14 cellular contexts compared by ENCODE assay signal in the genomic region with DNA sequence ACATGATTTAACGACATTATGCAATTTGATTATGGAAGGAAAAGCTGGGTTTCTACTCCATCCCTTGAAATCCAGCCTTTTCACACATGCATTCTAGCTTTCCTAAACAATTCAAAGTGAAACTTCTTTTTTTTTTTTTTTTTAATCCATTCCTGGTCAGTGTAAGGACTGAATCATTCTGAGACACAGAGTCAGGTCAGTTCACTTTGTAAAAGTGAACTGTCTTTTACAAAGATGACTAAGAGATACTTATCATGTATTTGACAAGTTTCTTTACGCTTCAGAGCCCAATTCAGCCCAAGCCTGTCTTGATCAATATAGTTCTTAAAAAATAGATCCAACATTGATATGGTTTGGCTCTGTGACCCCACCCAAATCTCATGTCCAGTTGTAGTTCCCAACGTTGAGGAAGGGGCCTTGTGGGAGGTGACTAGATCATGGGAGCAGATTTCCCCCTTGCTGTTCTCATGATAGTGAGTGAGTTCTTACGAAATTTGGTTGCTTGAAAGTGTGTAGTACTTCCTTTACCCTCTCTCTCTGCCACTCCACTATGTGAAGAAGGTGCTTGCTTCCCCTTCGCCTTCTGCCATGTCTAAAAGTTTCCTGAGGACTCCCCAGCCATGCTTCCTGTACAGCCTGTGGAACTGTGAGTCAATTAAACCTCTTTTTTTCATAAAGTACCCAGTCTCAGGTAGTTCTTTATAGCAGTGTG.
DNase-seq lines count a peak whose midpoint lies in the region; ATAC-seq and TF ChIP-seq lines count a peak whose summit lies in the region.
"Had no signal": no experiment of that assay in that cellular context is flagged by ENCODE, and none has a peak within 500 bp of the region (broad histone marks: within the 10 kb centered on the region; RNA-seq: fewer than 3 reads in every experiment).

No MANE protein-coding gene starts in this region.

- no peaks in the 10 kb centered on the region for H3K9me3 ChIP-seq in PC-9 (ENCODE audit: insufficient read depth, low read depth)
- H3K9me3 ChIP-seq: testis had no signal

- H4K20me1 ChIP-seq in PC-9 (ENCODE audit: insufficient read depth) = no peaks in the 10 kb centered on the region

- H3K4me3 ChIP-seq in PC-9 = peak overlapping the region; percentile 31; the same call in 1 of the 2 replicates
- H3K4me3 ChIP-seq in choroid plexus epithelial cell (ENCODE audit: low read depth, low read length) = no peak overlapping the region
- H3K4me3 ChIP-seq: SK-N-MC, testis had no signal

- peaks cover 36% of the 10 kb centered on the region for H3K4me1 ChIP-seq in PC-9 (replicated peaks; ENCODE audit: insufficient read depth)
- H3K4me1 ChIP-seq: testis had no signal

- intact Hi-C loops in PC-9 (cut with micrococcal nuclease; ENCODE audit: unreplicated experiment) = loop anchor here (1.0 to 10.0 kb wide), 2 partner anchors 70 to 345 kb away; no protein-coding TSS in a partner anchor

- no peak overlapping the region for H2AFZ ChIP-seq in PC-9

- CTCF ChIA-PET in PC-9 (lab: Charles Lee) = interaction anchor here (0.6 kb wide), 2 partner anchors 60 to 346 kb away, joined by 4 to 5 read pairs; a partner anchor contains a TSS

- no peaks in the 10 kb centered on the region for H3K9me2 ChIP-seq in PC-9 (ENCODE audit: insufficient read depth)

- peak overlapping the region; percentile 82 for H3K27ac ChIP-seq in PC-9
- H3K27ac ChIP-seq: SK-N-MC, testis, WERI-Rb-1 had no signal

- TF ChIP-seq CTCF in PC-9 (conservative IDR thresholded peaks at IDR 0.05) (no peak), choroid plexus epithelial cell (conservative IDR thresholded peaks at IDR 0.05; ENCODE audit: low read depth, low read length) (no peak)

- no peaks in the 10 kb centered on the region for H3K36me3 ChIP-seq in PC-9 (ENCODE audit: low read depth)
- H3K36me3 ChIP-seq: WERI-Rb-1 had no signal

- BruUV-seq in PC-9 (replicated peaks; lab: Mats Ljungman, UMichigan) = no TSS peak

- ATAC-seq in activated CD4-positive, CD25-positive, alpha-beta regulatory T cell treated with anti-CD3 and anti-CD28 coated beads, Interleukin-2, amount 50 U/mL, for 24 hours = no peak
- ATAC-seq: activated CD8-positive, alpha-beta memory T cell treated with anti-CD3 and anti-CD28 coated beads, Interleukin-2, amount 10 ng/mL, durations not matched to agents 7 days and 5 days had no signal

- POLR2A ChIA-PET in PC-9 (lab: Charles Lee; ENCODE audit: unreplicated experiment) = interaction anchor here (0.6 kb wide), 3 partner anchors 63 to 345 kb away, joined by 5 to 12 read pairs (median 10); no protein-coding TSS in a partner anchor

- peak overlapping the region; percentile 61 for H3K4me2 ChIP-seq in PC-9

- peaks cover 10% of the 10 kb centered on the region; the same call in 1 of the 2 replicates for H3F3A ChIP-seq in PC-9 (ENCODE audit: insufficient read depth, low read depth)

- H3K79me2 ChIP-seq in PC-9 (ENCODE audit: low read depth) = no peaks in the 10 kb centered on the region

- H3K27me3 ChIP-seq in PC-9 (ENCODE audit: insufficient read depth, low read depth) = no peaks in the 10 kb centered on the region
- H3K27me3 ChIP-seq: testis had no signal

- DNase-seq in HCEC 1CT (peak; percentile 66), PC-9 (peak; percentile 39 to 87), choroid plexus epithelial cell (ENCODE audit: low read depth) (peak; percentile 48), renal cortical epithelial cell (ENCODE audit: low read depth) (peak; percentile 81), MV-4-11 (lab: John Stamatoyannopoulos, UW) (no peak), NCI-H2171 (lab: John Stamatoyannopoulos, UW) (no peak)
- DNase-seq in activated T-cell treated with anti-CD3 and anti-CD28 coated beads, Interleukin-2, amount 50 U/mL, for 1 hour = no peak
- DNase-seq: activated CD8-positive, alpha-beta memory T cell treated with anti-CD3 and anti-CD28 coated beads, Interleukin-2, amount 10 ng/mL, durations not matched to agents 7 days and 5 days; KBM-7; NCI-H187; testis; WERI-Rb-1 had no signal

Comparison
In these comparisons a context has a peak if more than half of its experiments do, and no peak if none do; other contexts are left out.
1. DNase-seq: peak in HCEC 1CT (single experiment), PC-9 (2 of 2), choroid plexus epithelial cell (single experiment) and renal cortical epithelial cell (single experiment); none in activated T-cell treated with anti-CD3 and anti-CD28 coated beads, Interleukin-2, amount 50 U/mL, for 1 hour (single experiment), MV-4-11 (single experiment) and NCI-H2171 (single experiment).